ENCODE assay signal across 15 cellular contexts in the genomic region with DNA sequence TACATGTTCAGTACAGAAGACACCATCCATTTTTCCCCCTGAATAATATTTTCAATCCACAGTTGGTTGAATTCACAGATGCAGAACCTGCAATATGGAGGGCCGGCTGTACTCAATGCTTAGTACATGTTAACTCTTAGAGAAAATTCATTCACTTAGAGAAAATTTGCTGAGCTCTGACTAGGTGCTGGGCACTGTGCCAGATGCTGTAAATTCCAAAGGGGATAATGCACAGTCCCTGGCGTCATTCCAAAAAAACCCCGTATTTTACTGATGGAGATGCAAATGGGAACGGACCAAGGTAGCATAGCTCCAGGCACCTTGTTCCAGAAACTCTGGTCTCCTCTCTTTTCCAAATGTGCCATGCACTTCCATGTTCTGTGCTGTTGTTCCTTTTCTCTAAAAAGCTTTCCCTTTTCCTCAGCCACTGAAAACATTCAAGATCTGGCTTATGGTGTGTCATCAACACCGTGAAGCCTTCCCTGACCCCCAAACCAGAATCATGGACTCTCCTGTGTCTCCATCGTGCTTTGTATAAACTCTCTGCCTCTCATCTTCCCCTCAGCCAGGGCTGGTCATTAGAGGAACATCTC. TPM values are rescaled to one million over a fixed set of nuclear protein-coding genes. Genes with fewer than 3 reads are reported as not detected.
DNase-seq lines count a peak whose midpoint lies in the region; ATAC-seq and TF ChIP-seq lines count a peak whose summit lies in the region.
"Had no signal": no experiment of that assay in that cellular context is flagged by ENCODE, and none has a peak within 500 bp of the region (broad histone marks: within the 10 kb centered on the region; RNA-seq: fewer than 3 reads in every experiment).

No MANE protein-coding gene starts in this region.

- no peaks in the 10 kb centered on the region for H3K36me3 ChIP-seq in CD8-positive, alpha-beta memory T cell (ENCODE audit: insufficient read depth, low read length)
- no peaks in the 10 kb centered on the region for H3K36me3 ChIP-seq in OCI-LY7 (ENCODE audit: insufficient read depth, low read length)
- H3K36me3 ChIP-seq: uterus had no signal

- no TSS peak for BruUV-seq in OCI-LY7 (replicated peaks; lab: Mats Ljungman, UMichigan)

- intact Hi-C loops in sciatic nerve (cut with DNase I): no loop called here
- intact Hi-C loops in OCI-LY7 (cut with micrococcal nuclease; ENCODE audit: unreplicated experiment): no loop called here

- no peaks in the 10 kb centered on the region for H3K9me3 ChIP-seq in CD8-positive, alpha-beta memory T cell (ENCODE audit: low read length)
- H3K9me3 ChIP-seq in OCI-LY7 (ENCODE audit: low read length): no peaks in the 10 kb centered on the region
- H3K9me3 ChIP-seq: uterus had no signal

- H2AFZ ChIP-seq in OCI-LY7 (ENCODE audit: low read length): no peak overlapping the region

- H3K27me3 Mint-ChIP-seq in CD8-positive, alpha-beta memory T cell: peaks cover 19 to 55% of the 10 kb centered on the region in 2 donors
- peaks cover 24% of the 10 kb centered on the region for H3K27me3 Mint-ChIP-seq in stimulated activated naive CD8-positive, alpha-beta T cell treated with anti-CD3 and anti-CD28 coated beads, Interleukin-15, amount 100 ng/mL, for 72 hours

- no peak overlapping the region for H3K4me3 Mint-ChIP-seq in CD8-positive, alpha-beta memory T cell
- no peak overlapping the region for H3K4me3 Mint-ChIP-seq in stimulated activated naive CD8-positive, alpha-beta T cell treated with anti-CD3 and anti-CD28 coated beads, Interleukin-15, amount 100 ng/mL, for 72 hours

- H3K4me1 ChIP-seq in CD8-positive, alpha-beta memory T cell (ENCODE audit: insufficient read depth, low read length): no peaks in the 10 kb centered on the region
- H3K4me1 ChIP-seq in OCI-LY7 (ENCODE audit: insufficient read depth, low read length, poor library complexity, severe bottlenecking): no peaks in the 10 kb centered on the region
- H3K4me1 ChIP-seq: uterus had no signal

- TF ChIP-seq CTCF in OCI-LY7 (conservative IDR thresholded peaks at IDR 0.05; ENCODE audit: low read length): no peak

- POLR2A ChIA-PET in CD8-positive, alpha-beta memory T cell (lab: Charles Lee): no interaction called here
- POLR2A ChIA-PET in OCI-LY7 (lab: Charles Lee): no interaction called here

- DNase-seq in NCI-H510A treated with DMSO at 0.1 percent for 48 hours (lab: John Stamatoyannopoulos, UW): peak; percentile 3
- no peak for DNase-seq in NCI-H510A (lab: John Stamatoyannopoulos, UW)
- DNase-seq in NCI-H2227 treated with DMSO at 0.1 percent for 48 hours (lab: John Stamatoyannopoulos, UW): peak; percentile 1
- peak; percentile 24 for DNase-seq in amniotic epithelial cell (ENCODE audit: low read depth)
- peak; percentile 60 for DNase-seq in sciatic nerve (ENCODE audit: low spot score)
- no peak for DNase-seq in CD8-positive, alpha-beta memory T cell
- DNase-seq in OCI-LY7 (ENCODE audit: low spot score): no peak
- DNase-seq in stimulated activated naive CD8-positive, alpha-beta T cell treated with anti-CD3 and anti-CD28 coated beads, Interleukin-15, amount 100 ng/mL, for 72 hours: no peak
- DNase-seq: activated CD4-positive, alpha-beta T cell treated with anti-CD3 and anti-CD28 coated beads, Interleukin-2, amount 50 U/mL, for 1 hour; activated gamma-delta T cell; caudate nucleus; DND-41; T-helper 2 cell; uterus had no signal

- H3K9me2 ChIP-seq in OCI-LY7 (ENCODE audit: insufficient read depth, low read length): no peaks in the 10 kb centered on the region

- no peaks in the 10 kb centered on the region for H3K36me3 Mint-ChIP-seq in CD8-positive, alpha-beta memory T cell

- no peaks in the 10 kb centered on the region for H3K27me3 ChIP-seq in CD8-positive, alpha-beta memory T cell (ENCODE audit: insufficient read depth, low read length, poor library complexity, severe bottlenecking)
- H3K27me3 ChIP-seq: uterus had no signal

- H3K4me1 Mint-ChIP-seq in CD8-positive, alpha-beta memory T cell: no peaks in the 10 kb centered on the region
- no peaks in the 10 kb centered on the region for H3K4me1 Mint-ChIP-seq in stimulated activated naive CD8-positive, alpha-beta T cell treated with anti-CD3 and anti-CD28 coated beads, Interleukin-15, amount 100 ng/mL, for 72 hours

- H3K27ac ChIP-seq in CD8-positive, alpha-beta memory T cell (ENCODE audit: low read depth, low read length): no peak overlapping the region
- H3K27ac ChIP-seq in OCI-LY7 (ENCODE audit: low read depth, low read length, poor library complexity, severe bottlenecking): no peak overlapping the region
- H3K27ac ChIP-seq: epithelial cell of prostate had no signal

- H3K4me3 ChIP-seq in CD8-positive, alpha-beta memory T cell (ENCODE audit: low read length): no peak overlapping the region
- H3K4me3 ChIP-seq in OCI-LY7 (ENCODE audit: low read depth, low read length, poor library complexity, severe bottlenecking): no peak overlapping the region
- H3K4me3 ChIP-seq: uterus had no signal

- CTCF ChIA-PET in CD8-positive, alpha-beta memory T cell (lab: Charles Lee): no interaction called here
- CTCF ChIA-PET in OCI-LY7 (lab: Charles Lee; ENCODE audit: unreplicated experiment): no interaction called here

- no peaks in the 10 kb centered on the region for H3K9me3 Mint-ChIP-seq in CD8-positive, alpha-beta memory T cell
- H3K9me3 Mint-ChIP-seq in stimulated activated naive CD8-positive, alpha-beta T cell treated with anti-CD3 and anti-CD28 coated beads, Interleukin-15, amount 100 ng/mL, for 72 hours: no peaks in the 10 kb centered on the region

- H3K27ac Mint-ChIP-seq in CD8-positive, alpha-beta memory T cell: no peak overlapping the region
- H3K27ac Mint-ChIP-seq in stimulated activated naive CD8-positive, alpha-beta T cell treated with anti-CD3 and anti-CD28 coated beads, Interleukin-15, amount 100 ng/mL, for 72 hours: no peak overlapping the region

- ATAC-seq in sciatic nerve: no peak
- ATAC-seq in stimulated activated naive CD8-positive, alpha-beta T cell treated with anti-CD3 and anti-CD28 coated beads, Interleukin-15, amount 100 ng/mL, for 72 hours: no peak

- H4K20me1 ChIP-seq in OCI-LY7 (ENCODE audit: insufficient read depth, low read length): no peaks in the 10 kb centered on the region

- H3K79me2 ChIP-seq in OCI-LY7 (ENCODE audit: insufficient read depth, low read depth, low read length): no peaks in the 10 kb centered on the region

- no peak overlapping the region for H3K4me2 ChIP-seq in OCI-LY7 (ENCODE audit: low read length)

RNA-seq across cellular contexts. Expression of a gene that starts 55.7 kb away (rescaled TPM):
- 94.6 TPM for total RNA-seq in sciatic nerve
- total RNA-seq in CD8-positive, alpha-beta memory T cell: not detected
- polyA plus RNA-seq in CD8-positive, alpha-beta memory T cell: 0.07 TPM
- not detected in 2 replicates for total RNA-seq in OCI-LY7 (2014; rRNA removed; shearing (Covaris generic))
- total RNA-seq in OCI-LY7 (2022): not detected in 2 replicates

Comparison
In these comparisons a context has a peak if more than half of its experiments do, and no peak if none do; other contexts are left out.
1. DNase-seq: peak in NCI-H510A treated with DMSO at 0.1 percent for 48 hours (single experiment), NCI-H2227 treated with DMSO at 0.1 percent for 48 hours (single experiment), amniotic epithelial cell (single experiment) and sciatic nerve (single experiment); none in NCI-H510A (single experiment), CD8-positive, alpha-beta memory T cell (0 of 5), OCI-LY7 (single experiment) and stimulated activated naive CD8-positive, alpha-beta T cell treated with anti-CD3 and anti-CD28 coated beads, Interleukin-15, amount 100 ng/mL, for 72 hours (0 of 2).
2. RNA of a gene that starts 55.7 kb away (total RNA-seq): 94.6 TPM in sciatic nerve (single experiment); not detected in OCI-LY7 and not detected in CD8-positive, alpha-beta memory T cell; every median in the first group is over 10 times any median in the second.